ENCODE assay signal across 29 cellular contexts in the genomic region with DNA sequence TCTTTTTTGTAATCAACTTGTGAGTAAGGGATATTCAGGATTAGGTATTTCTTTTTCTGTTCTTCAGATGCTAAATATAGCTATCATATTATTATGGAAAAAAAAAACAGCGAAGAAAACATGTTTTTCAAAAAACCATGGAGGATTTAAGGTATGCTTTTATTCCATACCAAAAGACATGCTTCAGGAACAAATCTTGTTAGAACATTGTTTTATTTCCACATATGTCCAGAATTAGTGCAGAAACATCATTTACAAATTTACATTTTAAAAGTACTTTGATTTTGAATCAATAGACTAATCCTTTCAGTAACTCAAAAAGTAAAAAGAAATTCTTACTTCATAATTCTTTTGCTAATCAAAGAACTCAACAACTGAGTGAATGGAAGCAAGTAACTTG.
"Had no signal": no experiment of that assay in that cellular context is flagged by ENCODE, and none has a peak within 500 bp of the region (broad histone marks: within the 10 kb centered on the region; RNA-seq: fewer than 3 reads in every experiment).

No MANE protein-coding gene starts in this region.

- H3K27ac ChIP-seq: stomach, suprapubic skin, testis, thoracic aorta, thyroid gland, tibial artery, tibial nerve, transverse colon, upper lobe of left lung, upper lobe of right lung, uterus, vagina had no signal

- H3K36me3 ChIP-seq: stomach, suprapubic skin, thoracic aorta, thyroid gland, tibial artery, tibial nerve, transverse colon, upper lobe of left lung, upper lobe of right lung, uterus, vagina had no signal

- H3K9me3 ChIP-seq: stomach, suprapubic skin, testis, thoracic aorta, thyroid gland, tibial artery, tibial nerve, transverse colon, upper lobe of left lung, upper lobe of right lung, uterus, vagina had no signal

- H3K27me3 ChIP-seq: stomach, suprapubic skin, testis, thyroid gland, tibial artery, tibial nerve, transverse colon, upper lobe of left lung, upper lobe of right lung, uterus, vagina had no signal

- ATAC-seq: stimulated activated effector memory CD8-positive, alpha-beta T cell treated with anti-CD3 and anti-CD28 coated beads, Interleukin-12 subunit alpha, Interleukin-12 subunit beta, amount 100 ng/mL, for 72 hours; stimulated activated memory B cell treated with anti-CD40 and anti-IgM and Interleukin-4, amounts not matched to agents 10 μg/mL and 1 μg/mL and 100 μg/mL, for 72 hours; stimulated activated naive B cell treated with anti-CD40 and anti-IgM and Interleukin-4, amounts not matched to agents 10 μg/mL and 1 μg/mL and 100 μg/mL, for 72 hours; stimulated activated naive CD8-positive, alpha-beta T cell treated with anti-CD3 and anti-CD28 coated beads, Interleukin-15, amount 100 ng/mL, for 72 hours; stimulated activated naive CD8-positive, alpha-beta T cell treated with anti-CD3 and anti-CD28 coated beads, Interleukin-15, Interleukin-2, amounts not matched to agents 100 U/mL and 50 U/mL, for 24 hours; upper lobe of right lung had no signal

- H3K36me3 Mint-ChIP-seq: stimulated activated effector memory CD8-positive, alpha-beta T cell treated with anti-CD3 and anti-CD28 coated beads, Interleukin-12 subunit alpha, Interleukin-12 subunit beta, amount 100 ng/mL, for 72 hours; stimulated activated memory B cell treated with anti-CD40 and anti-IgM and Interleukin-4, amounts not matched to agents 10 μg/mL and 1 μg/mL and 100 μg/mL, for 72 hours; stimulated activated naive B cell treated with anti-CD40 and anti-IgM and Interleukin-4, amounts not matched to agents 10 μg/mL and 1 μg/mL and 100 μg/mL, for 72 hours; type B pancreatic cell had no signal

- H3K4me3 ChIP-seq: stomach, suprapubic skin, testis, thoracic aorta, thyroid gland, tibial artery, tibial nerve, transverse colon, upper lobe of left lung, upper lobe of right lung, uterus, vagina had no signal

- H3K4me3 Mint-ChIP-seq: stimulated activated effector memory CD8-positive, alpha-beta T cell treated with anti-CD3 and anti-CD28 coated beads, Interleukin-12 subunit alpha, Interleukin-12 subunit beta, amount 100 ng/mL, for 72 hours; stimulated activated memory B cell treated with anti-CD40 and anti-IgM and Interleukin-4, amounts not matched to agents 10 μg/mL and 1 μg/mL and 100 μg/mL, for 72 hours; stimulated activated naive B cell treated with anti-CD40 and anti-IgM and Interleukin-4, amounts not matched to agents 10 μg/mL and 1 μg/mL and 100 μg/mL, for 72 hours; stimulated activated naive CD8-positive, alpha-beta T cell treated with anti-CD3 and anti-CD28 coated beads, Interleukin-15, amount 100 ng/mL, for 72 hours; stimulated activated naive CD8-positive, alpha-beta T cell treated with anti-CD3 and anti-CD28 coated beads, Interleukin-15, Interleukin-2, amounts not matched to agents 100 ng/mL and 50 ng/mL, for 24 hours; type B pancreatic cell had no signal

- H3K4me1 Mint-ChIP-seq: stimulated activated effector memory CD8-positive, alpha-beta T cell treated with anti-CD3 and anti-CD28 coated beads, Interleukin-12 subunit alpha, Interleukin-12 subunit beta, amount 100 ng/mL, for 72 hours; stimulated activated memory B cell treated with anti-CD40 and anti-IgM and Interleukin-4, amounts not matched to agents 10 μg/mL and 1 μg/mL and 100 μg/mL, for 72 hours; stimulated activated naive B cell treated with anti-CD40 and anti-IgM and Interleukin-4, amounts not matched to agents 10 μg/mL and 1 μg/mL and 100 μg/mL, for 72 hours; stimulated activated naive CD8-positive, alpha-beta T cell treated with anti-CD3 and anti-CD28 coated beads, Interleukin-15, amount 100 ng/mL, for 72 hours had no signal

- H3K27ac Mint-ChIP-seq: stimulated activated effector memory CD8-positive, alpha-beta T cell treated with anti-CD3 and anti-CD28 coated beads, Interleukin-12 subunit alpha, Interleukin-12 subunit beta, amount 100 ng/mL, for 72 hours; stimulated activated memory B cell treated with anti-CD40 and anti-IgM and Interleukin-4, amounts not matched to agents 10 μg/mL and 1 μg/mL and 100 μg/mL, for 72 hours; stimulated activated naive B cell treated with anti-CD40 and anti-IgM and Interleukin-4, amounts not matched to agents 10 μg/mL and 1 μg/mL and 100 μg/mL, for 72 hours; stimulated activated naive CD8-positive, alpha-beta T cell treated with anti-CD3 and anti-CD28 coated beads, Interleukin-15, amount 100 ng/mL, for 72 hours; stimulated activated naive CD8-positive, alpha-beta T cell treated with anti-CD3 and anti-CD28 coated beads, Interleukin-15, Interleukin-2, amounts not matched to agents 100 ng/mL and 50 ng/mL, for 24 hours; type B pancreatic cell had no signal

- DNase-seq: stimulated activated CD4-positive, alpha-beta T cell treated with anti-CD3 and anti-CD28 coated beads, Interleukin-2, amount 100 ng/mL, for 48 hours; stimulated activated CD4-positive, alpha-beta T cell treated with anti-CD3 and anti-CD28 coated beads, Interleukin-4, amount 100 ng/mL, for 1 hour; stimulated activated CD4-positive, alpha-beta T cell treated with anti-CD3 and anti-CD28 coated beads, Interleukin-4, amount 100 ng/mL, for 24 hours; stimulated activated CD4-positive, alpha-beta T cell treated with anti-CD3 and anti-CD28 coated beads, Interleukin-4, amount 100 ng/mL, for 4 hours; stimulated activated CD8-positive, alpha-beta memory T cell treated with anti-CD3 and anti-CD28 coated beads, Interleukin-4, amount 100 ng/mL, for 48 hours; stimulated activated naive B cell treated with anti-CD40 and anti-IgM and Interleukin-4, amounts not matched to agents 10 μg/mL and 1 μg/mL and 100 μg/mL, for 72 hours; stimulated activated naive CD4-positive, alpha-beta T cell; stimulated activated naive CD4-positive, alpha-beta T cell treated with Interleukin-2 at 50 U/mL for 16 hours; stimulated activated naive CD8-positive, alpha-beta T cell treated with anti-CD3 and anti-CD28 coated beads, Interleukin-15, amount 100 ng/mL, for 72 hours; stimulated activated naive CD8-positive, alpha-beta T cell treated with anti-CD3 and anti-CD28 coated beads, Interleukin-15, Interleukin-2, amounts not matched to agents 100 U/mL and 50 U/mL, for 24 hours; stomach; substantia nigra; testis; thyroid gland; tibial artery; transverse colon; trophoblast cell; upper lobe of left lung; upper lobe of right lung; uterus had no signal

- FAIRE-seq: urothelium cell line had no signal

- H3K27me3 Mint-ChIP-seq: stimulated activated naive B cell treated with anti-CD40 and anti-IgM and Interleukin-4, amounts not matched to agents 10 μg/mL and 1 μg/mL and 100 μg/mL, for 72 hours; stimulated activated naive CD8-positive, alpha-beta T cell treated with anti-CD3 and anti-CD28 coated beads, Interleukin-15, amount 100 ng/mL, for 72 hours; stimulated activated naive CD8-positive, alpha-beta T cell treated with anti-CD3 and anti-CD28 coated beads, Interleukin-15, Interleukin-2, amounts not matched to agents 100 ng/mL and 50 ng/mL, for 24 hours had no signal

- H3K4me1 ChIP-seq: stomach, suprapubic skin, testis, thyroid gland, tibial artery, tibial nerve, transverse colon, upper lobe of left lung, upper lobe of right lung, uterus, vagina had no signal
